ENCODE assay signal across 11 cellular contexts in the genomic region with DNA sequence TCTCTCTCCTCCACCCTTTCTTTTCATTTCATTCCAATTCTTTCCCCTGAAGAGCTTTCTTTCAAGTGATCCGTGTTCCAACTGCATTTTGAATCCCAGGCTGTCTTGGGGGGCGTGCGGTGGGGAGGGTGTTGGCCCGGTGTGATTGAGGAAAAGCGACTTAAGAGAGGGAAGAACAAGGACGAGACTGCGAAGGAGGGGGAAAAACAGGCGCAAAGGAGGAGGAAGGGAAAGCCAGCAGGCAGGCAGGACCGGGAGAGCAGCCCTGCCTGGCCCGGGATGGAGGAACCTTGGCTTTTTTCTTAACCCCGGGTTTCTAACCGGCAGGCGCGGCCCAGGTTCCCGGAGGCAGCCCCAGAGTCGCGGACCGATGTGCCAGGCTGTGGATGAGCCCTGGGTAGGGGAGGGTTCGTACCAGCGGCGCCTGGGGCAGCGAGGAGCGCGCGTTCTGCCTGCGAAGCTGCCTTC. TPM values are rescaled to one million over a fixed set of nuclear protein-coding genes. Genes with fewer than 3 reads are reported as not detected.
A peak's percentile ranks its signal among the peaks of the same experiment; 100 is the strongest.
DNase-seq lines count a peak whose midpoint lies in the region; ATAC-seq and TF ChIP-seq lines count a peak whose summit lies in the region.
"Had no signal": no experiment of that assay in that cellular context is flagged by ENCODE, and none has a peak within 500 bp of the region (broad histone marks: within the 10 kb centered on the region; RNA-seq: fewer than 3 reads in every experiment).

No MANE protein-coding gene starts in this region.

- H3K27me3 Mint-ChIP-seq in CD4-positive, alpha-beta T cell = peaks cover 82% of the 10 kb centered on the region

- ATAC-seq in CD4-positive, alpha-beta T cell (ENCODE audit: poor library complexity) = no peak
- no peak for ATAC-seq in GM18519 (IDR thresholded peaks at IDR 0.05; ENCODE audit: low FRiP score, unreplicated experiment)
- ATAC-seq: right cardiac atrium had no signal

- H3K9me3 Mint-ChIP-seq in CD4-positive, alpha-beta T cell = peaks cover 3% of the 10 kb centered on the region
- H3K9me3 Mint-ChIP-seq: HFFc6 had no signal

- H3K36me3 Mint-ChIP-seq in CD4-positive, alpha-beta T cell (ENCODE audit: low read depth) = no peaks in the 10 kb centered on the region

- TF ChIP-seq CTCF in CD4-positive, alpha-beta T cell (IDR thresholded peaks at IDR 0.05) = no peak

- H3K4me1 ChIP-seq in NT2/D1 (ENCODE audit: insufficient read depth, insufficient read length) = no peaks in the 10 kb centered on the region
- H3K4me1 ChIP-seq in iPS-20b (ENCODE audit: insufficient read depth, low read length) = peaks cover 14% of the 10 kb centered on the region; the same call in 1 of the 2 replicates

- no peaks in the 10 kb centered on the region for H3K9me3 ChIP-seq in CD4-positive, alpha-beta T cell (ENCODE audit: control insufficient read depth, low read length)
- H3K9me3 ChIP-seq in NT2/D1 (ENCODE audit: insufficient read depth, low read length) (no peaks in the 10 kb centered on the region), iPS-20b (ENCODE audit: insufficient read depth, low read depth, low read length) (peaks cover 3% of the 10 kb centered on the region; the same call in 1 of the 2 replicates)

- H3K4me3 Mint-ChIP-seq in CD4-positive, alpha-beta T cell = peak overlapping the region; percentile 72
- H3K4me3 Mint-ChIP-seq: HFFc6 had no signal

- no peak overlapping the region for H3K27ac Mint-ChIP-seq in CD4-positive, alpha-beta T cell
- H3K27ac Mint-ChIP-seq: HFFc6 had no signal

- POLR2A ChIA-PET in CD4-positive, alpha-beta T cell (lab: Charles Lee) = no interaction called here

- H3K9ac ChIP-seq in NT2/D1 (ENCODE audit: insufficient read length, low read depth) = no peak overlapping the region
- no peak overlapping the region for H3K9ac ChIP-seq in iPS-20b (ENCODE audit: low read depth, low read length)

- H3K4me1 Mint-ChIP-seq in CD4-positive, alpha-beta T cell (ENCODE audit: low read depth) = peaks cover 17% of the 10 kb centered on the region

- peak; percentile 83 for DNase-seq in NCI-H146 (lab: John Stamatoyannopoulos, UW)
- DNase-seq in NCI-H146 treated with DMSO at 0.1 percent for 48 hours (lab: John Stamatoyannopoulos, UW; ENCODE audit: unreplicated experiment) = no peak
- no peak for DNase-seq in CD4-positive, alpha-beta T cell
- DNase-seq in NT2/D1 (ENCODE audit: low read depth, low spot score) = no peak
- no peak for DNase-seq in NCI-H187 (lab: John Stamatoyannopoulos, UW)
- DNase-seq in COLO829 (ENCODE audit: low spot score) = no peak
- DNase-seq: HFFc6, mesenchymal stem cell, right cardiac atrium had no signal

- CTCF ChIA-PET in CD4-positive, alpha-beta T cell (lab: Charles Lee) = no interaction called here

- H3K4me3 ChIP-seq in NT2/D1 (ENCODE audit: insufficient read length, low read depth) (peak overlapping the region; percentile 34), iPS-20b (ENCODE audit: low read length) (peak overlapping the region; percentile 71)

- no peak overlapping the region for H3K27ac ChIP-seq in CD4-positive, alpha-beta T cell (ENCODE audit: low read depth, low read length)
- no peak overlapping the region for H3K27ac ChIP-seq in iPS-20b (ENCODE audit: low read length)

- intact Hi-C loops in CD4-positive, alpha-beta T cell (cut with DNase I, micrococcal nuclease) = no loop called here

- H3K27me3 ChIP-seq in CD4-positive, alpha-beta T cell (ENCODE audit: control insufficient read depth, insufficient read depth, low read length) = peaks cover 94% of the 10 kb centered on the region
- H3K27me3 ChIP-seq in NT2/D1 (ENCODE audit: insufficient read depth, insufficient read length) = peaks cover 87% of the 10 kb centered on the region
- H3K27me3 ChIP-seq in iPS-20b (ENCODE audit: insufficient read depth, low read length) = peaks cover 100% of the 10 kb centered on the region

- H3K36me3 ChIP-seq in NT2/D1 (ENCODE audit: insufficient read depth, insufficient read length, low read length) = no peaks in the 10 kb centered on the region
- no peaks in the 10 kb centered on the region for H3K36me3 ChIP-seq in iPS-20b (ENCODE audit: insufficient read depth, low read depth, low read length)

RNA-seq across cellular contexts. Expression of a gene that starts 1.3 kb away (rescaled TPM):
- total RNA-seq in CD4-positive, alpha-beta T cell = not detected
- total RNA-seq: HFFc6 had no signal
